In the genomic region with DNA sequence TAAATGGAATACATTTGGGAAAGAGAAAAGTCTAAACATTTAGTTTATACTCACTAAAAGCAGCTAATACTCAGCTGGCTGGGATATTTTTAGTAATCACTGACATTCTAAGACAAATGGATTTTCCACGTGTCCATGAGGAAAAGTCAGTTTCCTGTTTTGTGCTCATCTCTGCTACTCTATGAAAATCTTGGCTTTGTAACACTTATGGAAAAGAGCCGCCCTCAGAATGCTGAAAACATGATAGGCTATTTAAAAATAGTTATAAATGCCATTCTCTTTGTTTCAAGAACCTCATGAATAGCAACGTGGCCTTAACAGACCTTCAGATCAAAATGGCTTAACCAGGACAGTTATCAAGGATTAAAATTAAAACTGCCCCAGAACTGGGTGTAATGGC, we compare ENCODE assay signal across 14 cellular contexts. TPM values are rescaled to one million over a fixed set of nuclear protein-coding genes. Genes with fewer than 3 reads are reported as not detected.
A peak's percentile ranks its signal among the peaks of the same experiment; 100 is the strongest.
DNase-seq lines count a peak whose midpoint lies in the region; ATAC-seq and TF ChIP-seq lines count a peak whose summit lies in the region.
"Had no signal": no experiment of that assay in that cellular context is flagged by ENCODE, and none has a peak within 500 bp of the region (broad histone marks: within the 10 kb centered on the region; RNA-seq: fewer than 3 reads in every experiment).

No MANE protein-coding gene starts in this region.

- H3K9me3 ChIP-seq in A673 (ENCODE audit: low read depth, low read length, poor library complexity, severe bottlenecking), result no peaks in the 10 kb centered on the region
- no peaks in the 10 kb centered on the region for H3K9me3 ChIP-seq in heart right ventricle

- H3K4me3 ChIP-seq in A673 (ENCODE audit: low read depth, low read length, poor library complexity, severe bottlenecking) (no peak overlapping the region), heart right ventricle (no peak overlapping the region)

- BruUV-seq in A673 (replicated peaks; lab: Mats Ljungman, UMichigan), result no TSS peak

- CTCF ChIA-PET in A673 (lab: Charles Lee), result no interaction called here

- peak overlapping the region; percentile 33 for H3K27ac ChIP-seq in A673 (ENCODE audit: low read depth, low read length, poor library complexity, severe bottlenecking)
- H3K27ac ChIP-seq in heart right ventricle, result peak overlapping the region; percentile 43 to 90 (median 74)

- no peak for TF ChIP-seq CTCF in A673 (conservative IDR thresholded peaks at IDR 0.05; ENCODE audit: low read depth, low read length)
- no peak for TF ChIP-seq CTCF in heart right ventricle (IDR thresholded peaks at IDR 0.05)

- H3K36me3 ChIP-seq in A673 (ENCODE audit: insufficient read depth, low read length, poor library complexity, severe bottlenecking), result peaks cover 88% of the 10 kb centered on the region
- peaks cover 0 to 72% (median 32%) of the 10 kb centered on the region in 9 donors for H3K36me3 ChIP-seq in heart right ventricle

- H3K27me3 ChIP-seq in A673 (replicated peaks; ENCODE audit: insufficient read depth, low read depth, low read length, poor library complexity) (no peaks in the 10 kb centered on the region), heart right ventricle (no peaks in the 10 kb centered on the region)

- ATAC-seq in heart right ventricle (peak in 7 of 8 donors; percentile 38 to 87 (median 73)), HG02885 (IDR thresholded peaks at IDR 0.05; ENCODE audit: poor library complexity, unreplicated experiment) (no peak)
- ATAC-seq: HCT116, T-cell had no signal

- intact Hi-C loops in A673 (cut with micrococcal nuclease; ENCODE audit: unreplicated experiment) (no loop called here), heart right ventricle (cut with DNase I) (loop anchor here in 1 of 10 donors (5.0 kb wide), 1 partner anchor 34 kb away; no protein-coding TSS in a partner anchor), posterior vena cava (cut with DNase I) (no loop called here)

- POLR2A ChIA-PET in A673 (lab: Charles Lee; ENCODE audit: low non-redundant PET), result no interaction called here

- H3K4me1 ChIP-seq in A673 (ENCODE audit: insufficient read depth, low read length, poor library complexity, severe bottlenecking), result peaks cover 4% of the 10 kb centered on the region
- peaks cover 5 to 60% (median 24%) of the 10 kb centered on the region in 9 donors for H3K4me1 ChIP-seq in heart right ventricle

- DNase-seq in A673 (ENCODE audit: low spot score) (peak; percentile 21), amniotic epithelial cell (ENCODE audit: low read depth) (peak; percentile 40), heart right ventricle (no peak), putamen (ENCODE audit: low spot score) (peak; percentile 43), posterior vena cava (ENCODE audit: low spot score) (no peak), kidney tubule cell (ENCODE audit: low spot score) (no peak)
- no peak for DNase-seq in effector CD4-positive, alpha-beta T cell
- DNase-seq: mammary epithelial cell, NCI-H187, T-cell had no signal

- WGBS in heart right ventricle, 2 donors, result 29 to 37% methylated on average over 3 of the region's 3 CpGs

RNA-seq across cellular contexts. Expression of gene MRAP, which starts 29.9 kb away (rescaled TPM):
- total RNA-seq in A673 (2021) (not detected in 2 replicates), heart right ventricle (1 to 10 TPM in 1 of 10 donors, under 1 TPM in 4, not detected in 5; 0.63 to 6.6 (median 0.77) TPM), posterior vena cava (under 1 TPM in 1 of 2 donors, not detected in 1; 0.33 TPM)
- 10 to 100 TPM in 1 of 2 donors, 1 to 10 TPM in 1; 1.5 to 10.5 TPM for polyA plus RNA-seq in heart right ventricle
- total RNA-seq: activated T-helper 2 cell treated with anti-CD3 and anti-CD28 coated beads, Interferon-gamma antibody, Interleukin-2, Interleukin-4, amounts not matched to agents 10 μg/mL and 5 μg/mL and 100 μg/mL, durations not matched to agents 14 hours and 24 hours and 36 hours; mammary epithelial cell; T-cell; urinary bladder had no signal
- polyA plus RNA-seq: mammary epithelial cell had no signal

RNA-seq across cellular contexts. Expression of gene MIS18A, which starts 49.7 kb away (rescaled TPM):
- total RNA-seq in A673 (2021), result 38.9 and 40.1 TPM in 2 replicates
- 1 to 10 TPM; 1.8 to 3.6 (median 2.7) TPM for total RNA-seq in heart right ventricle
- 1 to 10 TPM; 2.6 to 3.1 TPM for polyA plus RNA-seq in heart right ventricle
- total RNA-seq in posterior vena cava, result 1 to 10 TPM; 3.8 to 4.3 TPM

Comparison
In these comparisons a context has a peak if more than half of its experiments do, and no peak if none do; other contexts are left out.
1. DNase-seq: peak in A673 (single experiment), amniotic epithelial cell (single experiment) and putamen (single experiment); none in heart right ventricle (0 of 2), posterior vena cava (single experiment), kidney tubule cell (single experiment) and effector CD4-positive, alpha-beta T cell (single experiment).